8 cellular contexts compared by ENCODE assay signal in the genomic region with DNA sequence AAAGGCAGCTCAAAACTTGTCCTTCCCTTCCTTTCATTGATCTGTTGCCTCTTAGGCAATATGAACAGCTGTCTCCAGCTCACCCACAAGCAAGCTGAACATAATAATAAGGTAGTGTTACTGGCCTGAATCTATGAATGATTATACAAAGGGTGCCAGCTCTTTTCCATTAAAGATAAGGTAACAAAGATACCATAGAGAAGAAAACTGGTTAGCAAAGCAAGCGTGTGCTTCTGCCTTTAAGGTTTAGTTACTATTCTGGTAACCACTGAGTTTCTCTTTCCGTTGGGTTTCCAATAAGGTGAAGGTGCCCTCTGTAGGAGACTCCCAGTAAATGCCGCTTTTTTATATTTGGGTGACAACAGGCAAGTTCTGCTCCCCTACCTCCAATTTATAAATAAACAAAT. TPM values are rescaled to one million over a fixed set of nuclear protein-coding genes. Genes with fewer than 3 reads are reported as not detected.
A peak's percentile ranks its signal among the peaks of the same experiment; 100 is the strongest.
DNase-seq lines count a peak whose midpoint lies in the region; ATAC-seq and TF ChIP-seq lines count a peak whose summit lies in the region.

No MANE protein-coding gene starts in this region.

- TF ChIP-seq CTCF in GM23338 (conservative IDR thresholded peaks at IDR 0.05; ENCODE audit: low read depth in 2 of 2) (peak; percentile 69 to 70), RWPE1 (conservative IDR thresholded peaks at IDR 0.05; ENCODE audit: low read depth) (peak; percentile 37), fibroblast of mammary gland (conservative IDR thresholded peaks at IDR 0.05; ENCODE audit: control insufficient read depth, insufficient read depth, low read depth, low read length) (peak; percentile 36)

- no peak overlapping the region for H3K27ac ChIP-seq in GM23338 (ENCODE audit: low read depth)
- H3K27ac ChIP-seq in RWPE1: no peak overlapping the region

- CTCF ChIA-PET in RWPE1 (lab: Yijun Ruan, JAX): interaction anchor here (0.5 to 0.7 kb wide), 7 partner anchors 12 to 1316 kb away, joined by 3 to 10 read pairs (median 3); a partner anchor contains a TSS

- peaks cover 37% of the 10 kb centered on the region for H3K4me1 Mint-ChIP-seq in GM23338
- peaks cover 4% of the 10 kb centered on the region for H3K4me1 Mint-ChIP-seq in activated T-helper 1 cell treated with anti-CD3 and anti-CD28 coated beads, Interleukin-12 subunit alpha, Interleukin-12 subunit beta, Interleukin-2, Interleukin-4 antibody, amounts not matched to agents 30 ng/mL and 10 ng/mL and 1 ng/mL, durations not matched to agents 14 hours and 24 hours and 36 hours (ENCODE audit: low read depth)

- H3K27me3 Mint-ChIP-seq in GM23338 (ENCODE audit: insufficient read depth, low read depth, poor library complexity): no peaks in the 10 kb centered on the region
- H3K27me3 Mint-ChIP-seq in activated T-helper 1 cell treated with anti-CD3 and anti-CD28 coated beads, Interleukin-12 subunit alpha, Interleukin-12 subunit beta, Interleukin-2, Interleukin-4 antibody, amounts not matched to agents 30 ng/mL and 10 ng/mL and 1 ng/mL, durations not matched to agents 14 hours and 24 hours and 36 hours (ENCODE audit: insufficient read depth): peaks cover 4% of the 10 kb centered on the region

- intact Hi-C loops in activated T-helper 1 cell treated with anti-CD3 and anti-CD28 coated beads, Interleukin-12 subunit alpha, Interleukin-12 subunit beta, Interleukin-2, Interleukin-4 antibody, amounts not matched to agents 30 ng/mL and 10 ng/mL and 1 ng/mL, durations not matched to agents 14 hours and 24 hours and 36 hours (cut with micrococcal nuclease): loop anchor here (1.0 to 2.0 kb wide), 3 partner anchors 559 to 1256 kb away; no protein-coding TSS in a partner anchor

- no peaks in the 10 kb centered on the region for H3K79me2 ChIP-seq in GM23338 (replicated peaks; ENCODE audit: insufficient read depth)

- H3K27ac Mint-ChIP-seq in GM23338: no peak overlapping the region
- no peak overlapping the region for H3K27ac Mint-ChIP-seq in activated T-helper 1 cell treated with anti-CD3 and anti-CD28 coated beads, Interleukin-12 subunit alpha, Interleukin-12 subunit beta, Interleukin-2, Interleukin-4 antibody, amounts not matched to agents 30 ng/mL and 10 ng/mL and 1 ng/mL, durations not matched to agents 14 hours and 24 hours and 36 hours

- H3F3A ChIP-seq in GM23338 (replicated peaks; ENCODE audit: low read depth): no peaks in the 10 kb centered on the region

- H3K27me3 ChIP-seq in GM23338 (ENCODE audit: insufficient read depth): no peaks in the 10 kb centered on the region

- no peak overlapping the region for H3K4me3 Mint-ChIP-seq in GM23338
- H3K4me3 Mint-ChIP-seq in activated T-helper 1 cell treated with anti-CD3 and anti-CD28 coated beads, Interleukin-12 subunit alpha, Interleukin-12 subunit beta, Interleukin-2, Interleukin-4 antibody, amounts not matched to agents 30 ng/mL and 10 ng/mL and 1 ng/mL, durations not matched to agents 14 hours and 24 hours and 36 hours: no peak overlapping the region

- H3K36me3 ChIP-seq in GM23338 (ENCODE audit: insufficient read depth): no peaks in the 10 kb centered on the region

- H3K4me3 ChIP-seq in GM23338: no peak overlapping the region
- H3K4me3 ChIP-seq in fibroblast of mammary gland (ENCODE audit: control insufficient read depth, low read depth, low read length): no peak overlapping the region

- H3K9me2 ChIP-seq in GM23338 (ENCODE audit: insufficient read depth): no peaks in the 10 kb centered on the region

- POLR2A ChIA-PET in RWPE1 (lab: Yijun Ruan, JAX; ENCODE audit: low non-redundant PET): no interaction called here

- H3K36me3 Mint-ChIP-seq in GM23338 (ENCODE audit: low read depth): peaks cover 6% of the 10 kb centered on the region
- H3K36me3 Mint-ChIP-seq in activated T-helper 1 cell treated with anti-CD3 and anti-CD28 coated beads, Interleukin-12 subunit alpha, Interleukin-12 subunit beta, Interleukin-2, Interleukin-4 antibody, amounts not matched to agents 30 ng/mL and 10 ng/mL and 1 ng/mL, durations not matched to agents 14 hours and 24 hours and 36 hours (ENCODE audit: low read depth): no peaks in the 10 kb centered on the region

- peaks cover 17% of the 10 kb centered on the region; the same call in 2 of the 3 replicates for H3K9me3 Mint-ChIP-seq in GM23338
- no peaks in the 10 kb centered on the region for H3K9me3 Mint-ChIP-seq in activated T-helper 1 cell treated with anti-CD3 and anti-CD28 coated beads, Interleukin-12 subunit alpha, Interleukin-12 subunit beta, Interleukin-2, Interleukin-4 antibody, amounts not matched to agents 30 ng/mL and 10 ng/mL and 1 ng/mL, durations not matched to agents 14 hours and 24 hours and 36 hours

- peak; percentile 65 for ATAC-seq in GM23338

- H4K20me1 ChIP-seq in GM23338 (replicated peaks; ENCODE audit: insufficient read depth): no peaks in the 10 kb centered on the region

- no peak overlapping the region for H2AFZ ChIP-seq in GM23338

- H3K4me2 ChIP-seq in GM23338: no peak overlapping the region

- DNase-seq in NOMO-1 (lab: John Stamatoyannopoulos, UW; ENCODE audit: unreplicated experiment in 2 of 2) (peak; percentile 50 to 94), NOMO-1 treated with dmso at 0.1 percent for 144 hours (lab: John Stamatoyannopoulos, UW; ENCODE audit: unreplicated experiment) (no peak), GM23338 (ENCODE audit: low spot score) (peak; percentile 81), KG1 (lab: John Stamatoyannopoulos, UW) (peak; percentile 47), RWPE1 (ENCODE audit: low spot score) (no peak), fibroblast of mammary gland (ENCODE audit: low read depth) (no peak), renal cortical epithelial cell (ENCODE audit: low read depth) (peak; percentile 58)
- no peak for DNase-seq in activated T-helper 1 cell treated with anti-CD3 and anti-CD28 coated beads, Interleukin-12 subunit alpha, Interleukin-12 subunit beta, Interleukin-2, Interleukin-4 antibody, amounts not matched to agents 30 ng/mL and 10 ng/mL and 1 ng/mL, durations not matched to agents 14 hours and 24 hours and 36 hours (ENCODE audit: low spot score)

- H3K4me1 ChIP-seq in GM23338 (ENCODE audit: insufficient read depth): peaks cover 19% of the 10 kb centered on the region

TF ChIP-seq in GM23338, 12 proteins besides CTCF, POLR2A, EP300 and RAD21 (continues in another document):
- TF ChIP-seq CREB1 (CRISPR knock-in tag; IDR thresholded peaks at IDR 0.05; ENCODE audit: low read depth): no peak
- TF ChIP-seq EZH2 (IDR thresholded peaks at IDR 0.05; ENCODE audit: low read depth, unreplicated experiment): no peak
- TF ChIP-seq, protein P1, sequence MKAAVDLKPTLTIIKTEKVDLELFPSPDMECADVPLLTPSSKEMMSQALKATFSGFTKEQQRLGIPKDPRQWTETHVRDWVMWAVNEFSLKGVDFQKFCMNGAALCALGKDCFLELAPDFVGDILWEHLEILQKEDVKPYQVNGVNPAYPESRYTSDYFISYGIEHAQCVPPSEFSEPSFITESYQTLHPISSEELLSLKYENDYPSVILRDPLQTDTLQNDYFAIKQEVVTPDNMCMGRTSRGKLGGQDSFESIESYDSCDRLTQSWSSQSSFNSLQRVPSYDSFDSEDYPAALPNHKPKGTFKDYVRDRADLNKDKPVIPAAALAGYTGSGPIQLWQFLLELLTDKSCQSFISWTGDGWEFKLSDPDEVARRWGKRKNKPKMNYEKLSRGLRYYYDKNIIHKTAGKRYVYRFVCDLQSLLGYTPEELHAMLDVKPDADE (IDR thresholded peaks at IDR 0.05): no peak
- no peak for TF ChIP-seq JUNB (IDR thresholded peaks at IDR 0.05; ENCODE audit: unreplicated experiment)
- no peak for TF ChIP-seq POLR2AphosphoS5 (IDR thresholded peaks at IDR 0.05; ENCODE audit: low read depth)
- no peak for TF ChIP-seq ZNF331 (CRISPR knock-in tag; IDR thresholded peaks at IDR 0.05; ENCODE audit: low read depth)
- no peak for TF ChIP-seq STAT1 (IDR thresholded peaks at IDR 0.05; ENCODE audit: unreplicated experiment)
- no peak for TF ChIP-seq EZH2phosphoT487 (IDR thresholded peaks at IDR 0.05; ENCODE audit: unreplicated experiment)
- TF ChIP-seq ZNF114 (CRISPR knock-in tag; IDR thresholded peaks at IDR 0.05): no peak

RNA-seq across cellular contexts. Expression of a gene that starts 12.1 kb away (rescaled TPM):
- 0.39 and 0.45 TPM in 2 replicates for total RNA-seq in GM23338 (2014; rRNA removed; shearing (Covaris generic))
- polyA plus RNA-seq in GM23338 (2016; fragmentation: Nextera tagmentation; extraction: Ambion mirVana): 0.17 and 0.57 TPM in 2 replicates
- 0.05 TPM in 1 of 2 replicates, not detected in the other for total RNA-seq in renal cortical epithelial cell
- total RNA-seq in activated T-helper 1 cell treated with anti-CD3 and anti-CD28 coated beads, Interleukin-12 subunit alpha, Interleukin-12 subunit beta, Interleukin-2, Interleukin-4 antibody, amounts not matched to agents 30 ng/mL and 10 ng/mL and 1 ng/mL, durations not matched to agents 14 hours and 24 hours and 36 hours: not detected in 2 replicates

Comparison
In these comparisons a context has a peak if more than half of its experiments do, and no peak if none do; other contexts are left out.
1. DNase-seq: peak in NOMO-1 (2 of 2), GM23338 (single experiment), KG1 (single experiment) and renal cortical epithelial cell (single experiment); none in NOMO-1 treated with dmso at 0.1 percent for 144 hours (single experiment), RWPE1 (single experiment), fibroblast of mammary gland (single experiment) and activated T-helper 1 cell treated with anti-CD3 and anti-CD28 coated beads, Interleukin-12 subunit alpha, Interleukin-12 subunit beta, Interleukin-2, Interleukin-4 antibody, amounts not matched to agents 30 ng/mL and 10 ng/mL and 1 ng/mL, durations not matched to agents 14 hours and 24 hours and 36 hours (single experiment).
2. Peak in every context shown above with its lines, with median percentiles within 50 percentile points of each other: CTCF ChIP-seq.